Comparison of ENCODE assay signal across 12 cellular contexts in genomic region chr18:9918016-9918680, GRCh38. TPM values are rescaled to one million over a fixed set of nuclear protein-coding genes. Genes with fewer than 3 reads are reported as not detected.
DNase-seq lines count a peak whose midpoint lies in the region; ATAC-seq and TF ChIP-seq lines count a peak whose summit lies in the region.
"Had no signal": no experiment of that assay in that cellular context is flagged by ENCODE, and none has a peak within 500 bp of the region (broad histone marks: within the 10 kb centered on the region; RNA-seq: fewer than 3 reads in every experiment).

No MANE protein-coding gene starts in this region.

- H3K27me3 ChIP-seq in Karpas-422 (ENCODE audit: low read length) (no peaks in the 10 kb centered on the region), mesenchymal stem cell (ENCODE audit: control insufficient read depth in 1 of 2, insufficient read depth in 1 of 2, low read length in 2 of 2) (no peaks in the 10 kb centered on the region)

- no peak overlapping the region for H2BK12ac ChIP-seq in mesenchymal stem cell (ENCODE audit: low read length in 2 of 2)

- H3K4ac ChIP-seq in mesenchymal stem cell (ENCODE audit: low read depth in 1 of 2, low read length in 2 of 2): no peak overlapping the region

- H3K14ac ChIP-seq in mesenchymal stem cell (ENCODE audit: low read length in 2 of 2): no peak overlapping the region

- H3K9me3 ChIP-seq in Karpas-422 (ENCODE audit: low read length) (no peaks in the 10 kb centered on the region), mesenchymal stem cell (ENCODE audit: control insufficient read depth, low read length) (no peaks in the 10 kb centered on the region)
- H3K9me3 ChIP-seq: Caco-2 had no signal

- no peaks in the 10 kb centered on the region for H3K36me3 ChIP-seq in Karpas-422 (ENCODE audit: insufficient read depth, low read length)
- peaks cover 0 to 4% of the 10 kb centered on the region in 2 experiments for H3K36me3 ChIP-seq in mesenchymal stem cell (ENCODE audit: control insufficient read depth in 1 of 2, insufficient read depth in 2 of 2, low read depth in 1 of 2, low read length in 2 of 2)

- H2BK15ac ChIP-seq in mesenchymal stem cell (ENCODE audit: low read depth, poor library complexity, severe bottlenecking): no peak overlapping the region

- peaks cover 30 to 37% (median 32%) of the 10 kb centered on the region in 3 donors for H3K4me1 Mint-ChIP-seq in T-cell

- no peaks in the 10 kb centered on the region for H3K27me3 Mint-ChIP-seq in T-cell
- H3K27me3 Mint-ChIP-seq: activated naive CD8-positive, alpha-beta T cell treated with anti-CD3 and anti-CD28 coated beads, Interleukin-2, amount 10 ng/mL, durations not matched to agents 7 days and 5 days had no signal

- H2AFZ ChIP-seq in Karpas-422 (ENCODE audit: low read length) (no peak overlapping the region), mesenchymal stem cell (ENCODE audit: low read depth, low read length) (no peak overlapping the region)

- no peak for ATAC-seq in T-cell (replicated peaks in 1 of 4)

- H3K4me2 ChIP-seq in Karpas-422 (ENCODE audit: low read depth, low read length, poor library complexity, severe bottlenecking) (peak overlapping the region; percentile 88), mesenchymal stem cell (ENCODE audit: low read length, poor library complexity, severe bottlenecking) (no peak overlapping the region)

- peaks cover 91% of the 10 kb centered on the region for H3K79me2 ChIP-seq in Karpas-422 (ENCODE audit: low read length)

- DNase-seq in AG08396 (ENCODE audit: low spot score) (peak; percentile 16), Karpas-422 (no peak), cardiac fibroblast (ENCODE audit: low read depth in 2 of 2) (peak; percentile 33 to 54), mesenchymal stem cell (peak; percentile 49), DMS153 (lab: John Stamatoyannopoulos, UW) (no peak), T-cell (no peak), HUDEP-2 (lab: John Stamatoyannopoulos, UW; ENCODE audit: unreplicated experiment in 76 of 76) (no peak), HuH-7.5 (ENCODE audit: low spot score) (no peak)
- DNase-seq: activated naive CD8-positive, alpha-beta T cell treated with anti-CD3 and anti-CD28 coated beads, Interleukin-2, amount 10 ng/mL, durations not matched to agents 7 days and 5 days; Caco-2 had no signal

- H3K23ac ChIP-seq in mesenchymal stem cell (ENCODE audit: low read length in 2 of 2): no peak overlapping the region

- peaks cover 75% of the 10 kb centered on the region for H4K20me1 ChIP-seq in Karpas-422 (ENCODE audit: insufficient read depth, low read depth, low read length)

- H3K27ac Mint-ChIP-seq in T-cell: no peak overlapping the region
- H3K27ac Mint-ChIP-seq: activated naive CD8-positive, alpha-beta T cell treated with anti-CD3 and anti-CD28 coated beads, Interleukin-2, amount 10 ng/mL, durations not matched to agents 7 days and 5 days had no signal

- H3K9me3 Mint-ChIP-seq in T-cell: no peaks in the 10 kb centered on the region
- H3K9me3 Mint-ChIP-seq: activated naive CD8-positive, alpha-beta T cell treated with anti-CD3 and anti-CD28 coated beads, Interleukin-2, amount 10 ng/mL, durations not matched to agents 7 days and 5 days; neural crest cell had no signal

- no peak overlapping the region for H3K4me3 Mint-ChIP-seq in T-cell
- H3K4me3 Mint-ChIP-seq: activated naive CD8-positive, alpha-beta T cell treated with anti-CD3 and anti-CD28 coated beads, Interleukin-2, amount 10 ng/mL, durations not matched to agents 7 days and 5 days; neural crest cell had no signal

- H3K9me2 ChIP-seq in Karpas-422 (replicated peaks; ENCODE audit: insufficient read depth, low read length): no peaks in the 10 kb centered on the region

- no peak overlapping the region for H3K4me3 ChIP-seq in Karpas-422 (ENCODE audit: low read length)
- H3K4me3 ChIP-seq in cardiac fibroblast (replicated peaks in 1 of 2; ENCODE audit: low read depth in 2 of 2, low read length in 2 of 2): no peak overlapping the region
- H3K4me3 ChIP-seq in mesenchymal stem cell (ENCODE audit: insufficient read depth in 1 of 2, low read depth in 1 of 2, low read length in 2 of 2): peak overlapping the region in 1 of 2 experiments; percentile 23

- H3K36me3 Mint-ChIP-seq in T-cell: no peaks in the 10 kb centered on the region

- no peaks in the 10 kb centered on the region for H3K79me1 ChIP-seq in mesenchymal stem cell (replicated peaks; ENCODE audit: low read length, poor library complexity, severe bottlenecking)

- H2BK5ac ChIP-seq in mesenchymal stem cell (ENCODE audit: low read depth, low read length, poor library complexity, severe bottlenecking): no peak overlapping the region

- CTCF ChIA-PET in T-cell (lab: Charles Lee): no interaction called here

- POLR2A ChIA-PET in T-cell (lab: Charles Lee): no interaction called here

- no peak for TF ChIP-seq CTCF in cardiac fibroblast (IDR thresholded peaks at IDR 0.05; ENCODE audit: low read depth, low read length)

- H2BK120ac ChIP-seq in mesenchymal stem cell (ENCODE audit: low read depth, low read length): no peak overlapping the region

- H2AK5ac ChIP-seq in mesenchymal stem cell (ENCODE audit: low read length, severe bottlenecking): no peak overlapping the region

- H3K4me1 ChIP-seq in Karpas-422 (ENCODE audit: low read length) (peaks cover 75% of the 10 kb centered on the region), mesenchymal stem cell (ENCODE audit: control insufficient read depth, insufficient read depth, low read depth, low read length) (peaks cover 5% of the 10 kb centered on the region)

- H4K91ac ChIP-seq in mesenchymal stem cell (ENCODE audit: low read length): no peak overlapping the region

- no peak overlapping the region for H3K9ac ChIP-seq in Karpas-422 (ENCODE audit: low read length)
- H3K9ac ChIP-seq in mesenchymal stem cell (ENCODE audit: low read length): peak overlapping the region; percentile 6

- 92% methylated on average over 2 of the region's 2 CpGs for WGBS in mesenchymal stem cell

- no peak overlapping the region for H4K8ac ChIP-seq in mesenchymal stem cell (ENCODE audit: low read length)

- H3K18ac ChIP-seq in mesenchymal stem cell (ENCODE audit: low read depth in 1 of 2, low read length in 2 of 2): no peak overlapping the region

- H3K27ac ChIP-seq in Karpas-422 (ENCODE audit: low read length) (peak overlapping the region; percentile 5; the same call in 1 of the 2 replicates), mesenchymal stem cell (ENCODE audit: low read length, poor library complexity, severe bottlenecking) (peak overlapping the region; percentile 51)

RNA-seq across cellular contexts. Expression of gene VAPA, which starts 4.3 kb away (rescaled TPM):
- 138 and 162 TPM in 2 replicates for total RNA-seq in Karpas-422 (2014; rRNA removed; shearing (Covaris generic); ENCODE audit: low replicate concordance)
- polyA plus RNA-seq in mesenchymal stem cell (2013, experiment 1 of 2): 185 TPM
- 192 TPM for polyA plus RNA-seq in mesenchymal stem cell (2013, experiment 2 of 2)
- 100 to 1,000 TPM; 116 to 157 (median 119) TPM for total RNA-seq in T-cell

RNA-seq across cellular contexts. Expression of gene TXNDC2, which starts 32.4 kb away (rescaled TPM):
- total RNA-seq in Karpas-422 (2014; rRNA removed; shearing (Covaris generic); ENCODE audit: low replicate concordance): not detected in 2 replicates
- polyA plus RNA-seq in mesenchymal stem cell (2013, experiment 1 of 2): 0.15 TPM
- 0.26 TPM for polyA plus RNA-seq in mesenchymal stem cell (2013, experiment 2 of 2)
- total RNA-seq in T-cell: not detected
- total RNA-seq: activated naive CD8-positive, alpha-beta T cell treated with anti-CD3 and anti-CD28 coated beads, Interleukin-2, amount 10 ng/mL, durations not matched to agents 7 days and 5 days; Caco-2; frontal cortex; neural crest cell had no signal

Comparison
In these comparisons a context has a peak if more than half of its experiments do, and no peak if none do; other contexts are left out.
1. DNase-seq: peak in AG08396 (single experiment), cardiac fibroblast (2 of 2) and mesenchymal stem cell (single experiment); none in Karpas-422 (single experiment), DMS153 (single experiment), T-cell (0 of 34), HUDEP-2 (0 of 76) and HuH-7.5 (single experiment).